In genomic region chr12:15131462-15131861, GRCh38 we compare ENCODE assay signal across 12 cellular contexts.
A peak's percentile ranks its signal among the peaks of the same experiment; 100 is the strongest.
DNase-seq lines count a peak whose midpoint lies in the region; ATAC-seq and TF ChIP-seq lines count a peak whose summit lies in the region.
"Had no signal": no experiment of that assay in that cellular context is flagged by ENCODE, and none has a peak within 500 bp of the region (broad histone marks: within the 10 kb centered on the region; RNA-seq: fewer than 3 reads in every experiment).

No MANE protein-coding gene starts in this region.

- no peak for TF ChIP-seq CTCF in fibroblast of lung (conservative IDR thresholded peaks at IDR 0.05 in 1 of 2, IDR thresholded peaks at IDR 0.05 in 1 of 2; ENCODE audit: low read depth in 1 of 2, low read length in 2 of 2)

- DNase-seq in EH (ENCODE audit: low read depth), result peak; percentile 18
- DNase-seq in NCI-H524 treated with DMSO at 0.1 percent for 48 hours (lab: John Stamatoyannopoulos, UW), result peak; percentile 78
- DNase-seq in fibroblast of lung (ENCODE audit: low read depth in 2 of 2), result peak; percentile 54 to 71
- no peak for DNase-seq in NOMO-1 treated with DMSO at 0.1 percent for 48 hours (lab: John Stamatoyannopoulos, UW; ENCODE audit: unreplicated experiment)
- DNase-seq: activated B cell treated with CpG ODN at 0.5 μM for 24 hours; activated T-cell treated with anti-CD3 and anti-CD28 coated beads, Interleukin-2, amount 50 U/mL, for 24 hours; natural killer cell had no signal

- H3K9me3 ChIP-seq in fibroblast of lung (ENCODE audit: control insufficient read depth, insufficient read depth, low read depth, low read length), result no peaks in the 10 kb centered on the region

- no peaks in the 10 kb centered on the region for H4K20me1 ChIP-seq in fibroblast of lung (ENCODE audit: control insufficient read depth, extremely low read depth, insufficient read depth, low read length)

- ATAC-seq in GM21619 (IDR thresholded peaks at IDR 0.05; ENCODE audit: unreplicated experiment) (no peak), GM21717 (IDR thresholded peaks at IDR 0.05; ENCODE audit: unreplicated experiment) (no peak), HG03039 (IDR thresholded peaks at IDR 0.05; ENCODE audit: unreplicated experiment) (no peak)
- ATAC-seq: natural killer cell had no signal

- no peak overlapping the region for H2AFZ ChIP-seq in fibroblast of lung (ENCODE audit: low read length)

- H3K36me3 ChIP-seq in fibroblast of lung (ENCODE audit: control insufficient read depth, insufficient read depth, low read length), result no peaks in the 10 kb centered on the region
- no peaks in the 10 kb centered on the region for H3K36me3 ChIP-seq in rectal smooth muscle tissue (ENCODE audit: control insufficient read depth, insufficient read depth, low read length)

- H3K27me3 ChIP-seq in fibroblast of lung (ENCODE audit: control insufficient read depth, insufficient read depth, low read length) (no peaks in the 10 kb centered on the region), rectal smooth muscle tissue (ENCODE audit: control insufficient read depth, insufficient read depth, low read length) (no peaks in the 10 kb centered on the region)

- no peak overlapping the region for H3K4me2 ChIP-seq in fibroblast of lung (ENCODE audit: extremely low read depth, insufficient read depth, low read length)

- H3K27ac ChIP-seq in fibroblast of lung (ENCODE audit: insufficient read depth, low read length) (no peak overlapping the region), rectal smooth muscle tissue (ENCODE audit: low read depth, low read length) (peak overlapping the region; percentile 56)
- H3K27ac ChIP-seq: C4-2B had no signal

- no peaks in the 10 kb centered on the region for H3K4me1 ChIP-seq in fibroblast of lung (ENCODE audit: control insufficient read depth, extremely low read depth, insufficient read depth, low read length)
- no peaks in the 10 kb centered on the region for H3K4me1 ChIP-seq in rectal smooth muscle tissue (ENCODE audit: control insufficient read depth, insufficient read depth, low read length)

- no peak overlapping the region for H3K9ac ChIP-seq in fibroblast of lung (ENCODE audit: insufficient read depth, low read length)
- H3K9ac ChIP-seq in rectal smooth muscle tissue (ENCODE audit: low read length), result no peak overlapping the region

- no peak overlapping the region for H3K4me3 ChIP-seq in fibroblast of lung (replicated peaks in 1 of 4; ENCODE audit: control extremely low read depth in 1 of 4, insufficient read depth in 1 of 4, low read depth in 3 of 4, low read length in 4 of 4)
- no peak overlapping the region for H3K4me3 ChIP-seq in rectal smooth muscle tissue (ENCODE audit: low read length)

- no peaks in the 10 kb centered on the region for H3K79me2 ChIP-seq in fibroblast of lung (ENCODE audit: control insufficient read depth, insufficient read depth, low read length)
